In genomic region chr3:49411550-49411967, GRCh38 we compare ENCODE assay signal across 1 cellular context.
TF ChIP-seq lines count a peak whose summit lies in the region.

No MANE protein-coding gene starts in this region.

TF ChIP-seq in HepG2, 621 proteins besides CTCF, POLR2A, EP300 and RAD21 (continued from another document and continues in another):
- TF ChIP-seq ZBTB40 (IDR thresholded peaks at IDR 0.05): no peak
- TF ChIP-seq ZBTB40 (CRISPR knock-in tag; IDR thresholded peaks at IDR 0.05): no peak; the same call in 1 of the 2 replicates
- no peak; the same call in 1 of the 2 replicates for TF ChIP-seq ZSCAN31 (CRISPR knock-in tag; IDR thresholded peaks at IDR 0.05; ENCODE audit: low read depth)
- TF ChIP-seq FIP1L1 (IDR thresholded peaks at IDR 0.05; ENCODE audit: borderline replicate concordance, insufficient read depth, low read depth, low read length): no peak
- no peak for TF ChIP-seq TGIF2 (CRISPR knock-in tag; IDR thresholded peaks at IDR 0.05)
- TF ChIP-seq ZNF777 (CRISPR knock-in tag; IDR thresholded peaks at IDR 0.05): 0 out of 2 replicates have a peak, but pooled peaks have one; percentile 45
- TF ChIP-seq, protein P1, sequence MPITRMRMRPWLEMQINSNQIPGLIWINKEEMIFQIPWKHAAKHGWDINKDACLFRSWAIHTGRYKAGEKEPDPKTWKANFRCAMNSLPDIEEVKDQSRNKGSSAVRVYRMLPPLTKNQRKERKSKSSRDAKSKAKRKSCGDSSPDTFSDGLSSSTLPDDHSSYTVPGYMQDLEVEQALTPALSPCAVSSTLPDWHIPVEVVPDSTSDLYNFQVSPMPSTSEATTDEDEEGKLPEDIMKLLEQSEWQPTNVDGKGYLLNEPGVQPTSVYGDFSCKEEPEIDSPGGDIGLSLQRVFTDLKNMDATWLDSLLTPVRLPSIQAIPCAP (CRISPR knock-in tag; IDR thresholded peaks at IDR 0.05; ENCODE audit: low read depth): no peak
- TF ChIP-seq ZNF234 (CRISPR knock-in tag; conservative IDR thresholded peaks at IDR 0.05): 0 out of 2 replicates have a peak, but pooled peaks have one; percentile 54
- TF ChIP-seq TSC22D2 (CRISPR knock-in tag; IDR thresholded peaks at IDR 0.05; ENCODE audit: borderline replicate concordance): no peak
- peak; percentile 58 for TF ChIP-seq IKZF4 (CRISPR knock-in tag; IDR thresholded peaks at IDR 0.05; ENCODE audit: borderline replicate concordance, low read depth, not compliant biosample characterization)
- TF ChIP-seq ZNF333 (CRISPR knock-in tag; IDR thresholded peaks at IDR 0.05; ENCODE audit: borderline replicate concordance): no peak
- peak; percentile 15; the same call in 1 of the 2 replicates for TF ChIP-seq ZNF607 (CRISPR knock-in tag; IDR thresholded peaks at IDR 0.05; ENCODE audit: borderline replicate concordance)
- TF ChIP-seq MAX (IDR thresholded peaks at IDR 0.05): no peak
- no peak for TF ChIP-seq ZNF20 (CRISPR knock-in tag; IDR thresholded peaks at IDR 0.05)
- TF ChIP-seq ZNF737 (CRISPR knock-in tag; IDR thresholded peaks at IDR 0.05; ENCODE audit: borderline replicate concordance): no peak
- TF ChIP-seq PAWR (CRISPR knock-in tag; IDR thresholded peaks at IDR 0.05; ENCODE audit: borderline replicate concordance): no peak
- peak; percentile 79; the same call in 1 of the 2 replicates for TF ChIP-seq ETV5 (CRISPR knock-in tag; IDR thresholded peaks at IDR 0.05; ENCODE audit: borderline replicate concordance)
- TF ChIP-seq ZNF670 (CRISPR knock-in tag; IDR thresholded peaks at IDR 0.05; ENCODE audit: borderline replicate concordance): no peak
- no peak for TF ChIP-seq ZFP36 (IDR thresholded peaks at IDR 0.05; ENCODE audit: borderline replicate concordance, low read depth, low read length, partially characterized antibody)
- no peak; the same call in 1 of the 2 replicates for TF ChIP-seq NR2F6 (IDR thresholded peaks at IDR 0.05)
- TF ChIP-seq NR2F6 (CRISPR knock-in tag; IDR thresholded peaks at IDR 0.05): peak; percentile 64
- TF ChIP-seq, protein P2, sequence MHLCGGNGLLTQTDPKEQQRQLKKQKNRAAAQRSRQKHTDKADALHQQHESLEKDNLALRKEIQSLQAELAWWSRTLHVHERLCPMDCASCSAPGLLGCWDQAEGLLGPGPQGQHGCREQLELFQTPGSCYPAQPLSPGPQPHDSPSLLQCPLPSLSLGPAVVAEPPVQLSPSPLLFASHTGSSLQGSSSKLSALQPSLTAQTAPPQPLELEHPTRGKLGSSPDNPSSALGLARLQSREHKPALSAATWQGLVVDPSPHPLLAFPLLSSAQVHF (CRISPR knock-in tag; IDR thresholded peaks at IDR 0.05): no peak
- TF ChIP-seq, protein P3, sequence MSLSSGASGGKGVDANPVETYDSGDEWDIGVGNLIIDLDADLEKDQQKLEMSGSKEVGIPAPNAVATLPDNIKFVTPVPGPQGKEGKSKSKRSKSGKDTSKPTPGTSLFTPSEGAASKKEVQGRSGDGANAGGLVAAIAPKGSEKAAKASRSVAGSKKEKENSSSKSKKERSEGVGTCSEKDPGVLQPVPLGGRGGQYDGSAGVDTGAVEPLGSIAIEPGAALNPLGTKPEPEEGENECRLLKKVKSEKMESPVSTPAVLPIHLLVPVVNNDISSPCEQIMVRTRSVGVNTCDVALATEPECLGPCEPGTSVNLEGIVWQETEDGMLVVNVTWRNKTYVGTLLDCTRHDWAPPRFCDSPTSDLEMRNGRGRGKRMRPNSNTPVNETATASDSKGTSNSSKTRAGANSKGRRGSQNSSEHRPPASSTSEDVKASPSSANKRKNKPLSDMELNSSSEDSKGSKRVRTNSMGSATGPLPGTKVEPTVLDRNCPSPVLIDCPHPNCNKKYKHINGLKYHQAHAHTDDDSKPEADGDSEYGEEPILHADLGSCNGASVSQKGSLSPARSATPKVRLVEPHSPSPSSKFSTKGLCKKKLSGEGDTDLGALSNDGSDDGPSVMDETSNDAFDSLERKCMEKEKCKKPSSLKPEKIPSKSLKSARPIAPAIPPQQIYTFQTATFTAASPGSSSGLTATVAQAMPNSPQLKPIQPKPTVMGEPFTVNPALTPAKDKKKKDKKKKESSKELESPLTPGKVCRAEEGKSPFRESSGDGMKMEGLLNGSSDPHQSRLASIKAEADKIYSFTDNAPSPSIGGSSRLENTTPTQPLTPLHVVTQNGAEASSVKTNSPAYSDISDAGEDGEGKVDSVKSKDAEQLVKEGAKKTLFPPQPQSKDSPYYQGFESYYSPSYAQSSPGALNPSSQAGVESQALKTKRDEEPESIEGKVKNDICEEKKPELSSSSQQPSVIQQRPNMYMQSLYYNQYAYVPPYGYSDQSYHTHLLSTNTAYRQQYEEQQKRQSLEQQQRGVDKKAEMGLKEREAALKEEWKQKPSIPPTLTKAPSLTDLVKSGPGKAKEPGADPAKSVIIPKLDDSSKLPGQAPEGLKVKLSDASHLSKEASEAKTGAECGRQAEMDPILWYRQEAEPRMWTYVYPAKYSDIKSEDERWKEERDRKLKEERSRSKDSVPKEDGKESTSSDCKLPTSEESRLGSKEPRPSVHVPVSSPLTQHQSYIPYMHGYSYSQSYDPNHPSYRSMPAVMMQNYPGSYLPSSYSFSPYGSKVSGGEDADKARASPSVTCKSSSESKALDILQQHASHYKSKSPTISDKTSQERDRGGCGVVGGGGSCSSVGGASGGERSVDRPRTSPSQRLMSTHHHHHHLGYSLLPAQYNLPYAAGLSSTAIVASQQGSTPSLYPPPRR (CRISPR knock-in tag; IDR thresholded peaks at IDR 0.05; ENCODE audit: borderline replicate concordance): no peak
- TF ChIP-seq ZFYVE20 (CRISPR knock-in tag; IDR thresholded peaks at IDR 0.05; ENCODE audit: borderline replicate concordance, low read depth): 0 out of 2 replicates have a peak, but pooled peaks have one; percentile 74
- TF ChIP-seq SAFB2 (CRISPR knock-in tag; IDR thresholded peaks at IDR 0.05; ENCODE audit: borderline replicate concordance, low read depth): 0 out of 2 replicates have a peak, but pooled peaks have one; percentile 67
- TF ChIP-seq, protein P4, sequence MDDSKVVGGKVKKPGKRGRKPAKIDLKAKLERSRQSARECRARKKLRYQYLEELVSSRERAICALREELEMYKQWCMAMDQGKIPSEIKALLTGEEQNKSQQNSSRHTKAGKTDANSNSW (CRISPR knock-in tag; IDR thresholded peaks at IDR 0.05; ENCODE audit: borderline replicate concordance): peak; percentile 24; the same call in 1 of the 2 replicates
- no peak for TF ChIP-seq ZBTB8A (CRISPR knock-in tag; IDR thresholded peaks at IDR 0.05; ENCODE audit: borderline replicate concordance, low read depth)
- TF ChIP-seq THAP11 (CRISPR knock-in tag; IDR thresholded peaks at IDR 0.05): no peak; the same call in 1 of the 2 replicates
- TF ChIP-seq PHF8 (CRISPR knock-in tag; IDR thresholded peaks at IDR 0.05): peak; percentile 71
- no peak for TF ChIP-seq NAIF1 (CRISPR knock-in tag; IDR thresholded peaks at IDR 0.05; ENCODE audit: borderline replicate concordance)
- TF ChIP-seq NR2F2 (IDR thresholded peaks at IDR 0.05; ENCODE audit: borderline replicate concordance, low read depth): peak; percentile 54; the same call in 1 of the 2 replicates
- no peak for TF ChIP-seq NR0B2 (CRISPR knock-in tag; IDR thresholded peaks at IDR 0.05)
- no peak for TF ChIP-seq ZNF512B (CRISPR knock-in tag; IDR thresholded peaks at IDR 0.05; ENCODE audit: borderline replicate concordance)
- TF ChIP-seq RBFOX2 (IDR thresholded peaks at IDR 0.05; ENCODE audit: low read depth, low read length): peak; percentile 70
- TF ChIP-seq SNAI1 (CRISPR knock-in tag; IDR thresholded peaks at IDR 0.05; ENCODE audit: borderline replicate concordance): no peak
- no peak for TF ChIP-seq ZNF850 (CRISPR knock-in tag; conservative IDR thresholded peaks at IDR 0.05)
- TF ChIP-seq ZNF430 (CRISPR knock-in tag; IDR thresholded peaks at IDR 0.05): no peak
- TF ChIP-seq NFE2L1 (CRISPR knock-in tag; IDR thresholded peaks at IDR 0.05; ENCODE audit: borderline replicate concordance): no peak
- no peak for TF ChIP-seq IRX3 (CRISPR knock-in tag; IDR thresholded peaks at IDR 0.05; ENCODE audit: borderline replicate concordance, low read depth)
- no peak for TF ChIP-seq U2AF2 (IDR thresholded peaks at IDR 0.05; ENCODE audit: low read depth, low read length)
- 0 out of 2 replicates have a peak, but pooled peaks have one; percentile 6 for TF ChIP-seq ZNF292 (CRISPR knock-in tag; IDR thresholded peaks at IDR 0.05; ENCODE audit: borderline replicate concordance, low read depth)
- TF ChIP-seq ZNF709 (CRISPR knock-in tag; IDR thresholded peaks at IDR 0.05): no peak
- no peak for TF ChIP-seq TFAP4 (IDR thresholded peaks at IDR 0.05; ENCODE audit: borderline replicate concordance, low read depth)
